Comparison of ENCODE assay signal across 1 cellular context in the genomic region with DNA sequence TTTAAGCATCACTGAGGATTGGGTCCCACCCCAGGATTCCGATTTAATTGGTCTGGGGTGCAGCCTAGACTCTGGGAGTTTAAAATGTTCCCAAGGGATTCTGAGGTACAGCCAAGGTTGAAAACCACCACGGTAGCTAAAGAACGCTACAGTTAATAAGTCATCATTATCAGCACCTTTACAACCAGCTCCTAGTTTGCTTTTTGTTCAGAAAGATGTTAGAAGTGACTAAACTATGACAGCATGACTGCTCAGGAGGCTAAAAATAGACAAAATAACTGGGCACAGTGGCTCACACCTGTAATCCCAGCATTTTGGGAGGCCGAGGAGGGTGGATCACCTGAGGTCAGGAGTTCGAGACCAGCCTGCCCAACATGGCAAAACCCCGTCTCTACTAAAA.
TF ChIP-seq lines count a peak whose summit lies in the region.

No MANE protein-coding gene starts in this region.

TF ChIP-seq in A549, 52 proteins besides CTCF, POLR2A, EP300 and RAD21 (continued from another document):
- TF ChIP-seq KDM5A (IDR thresholded peaks at IDR 0.05): no peak
- no peak for TF ChIP-seq PBX3 (IDR thresholded peaks at IDR 0.05)
- no peak for TF ChIP-seq ZSCAN20 (CRISPR knock-in tag; IDR thresholded peaks at IDR 0.05)
- no peak for TF ChIP-seq NFE2L2 (conservative IDR thresholded peaks at IDR 0.05; ENCODE audit: low read length)
TF ChIP-seq in A549: peak in this region for 0.
